20 cellular contexts compared by ENCODE assay signal in genomic region chr4:55808187-55808586, GRCh38. TPM values are rescaled to one million over a fixed set of nuclear protein-coding genes. Genes with fewer than 3 reads are reported as not detected.
DNase-seq lines count a peak whose midpoint lies in the region; ATAC-seq and TF ChIP-seq lines count a peak whose summit lies in the region.
"Had no signal": no experiment of that assay in that cellular context is flagged by ENCODE, and none has a peak within 500 bp of the region (broad histone marks: within the 10 kb centered on the region; RNA-seq: fewer than 3 reads in every experiment).

No MANE protein-coding gene starts in this region.

- no peaks in the 10 kb centered on the region for H4K20me1 ChIP-seq in neural progenitor cell (ENCODE audit: low read depth)

- no peak overlapping the region for H3K27ac ChIP-seq in neural progenitor cell
- H3K27ac ChIP-seq: A549, C4-2B had no signal

- no peak for TF ChIP-seq CTCF in HFF-Myc (IDR thresholded peaks at IDR 0.05; ENCODE audit: low read depth, low read length, missing control alignments)
- TF ChIP-seq CTCF in neural progenitor cell (IDR thresholded peaks at IDR 0.05), result no peak

- no peak overlapping the region for H3K9ac ChIP-seq in neural progenitor cell

- H3K9me3 Mint-ChIP-seq in neural progenitor cell, result no peaks in the 10 kb centered on the region
- H3K9me3 Mint-ChIP-seq: T-helper 1 cell treated with Interleukin-12 subunit alpha and Interleukin-12 subunit beta and Interleukin-4 antibody, amounts not matched to agents 30 μg/mL and 1 μg/mL, for 36 hours had no signal

- peaks cover 15% of the 10 kb centered on the region for H3K4me1 ChIP-seq in neural progenitor cell
- H3K4me1 ChIP-seq: A549 had no signal

- no peak for ATAC-seq in HG03108 (IDR thresholded peaks at IDR 0.05; ENCODE audit: unreplicated experiment)
- ATAC-seq: A549, Panc1 had no signal

- H3K4me1 Mint-ChIP-seq in neural progenitor cell, result peaks cover 14% of the 10 kb centered on the region

- peak; percentile 13 for DNase-seq in NCI-H345 (lab: John Stamatoyannopoulos, UW)
- DNase-seq in NCI-H345 treated with DMSO at 0.1 percent for 48 hours (lab: John Stamatoyannopoulos, UW; ENCODE audit: unreplicated experiment), result no peak
- DNase-seq in HFF-Myc (ENCODE audit: extremely low read depth, low read depth), result peak; percentile 44
- DNase-seq in SK-N-DZ (ENCODE audit: low spot score), result peak; percentile 10
- peak; percentile 42 for DNase-seq in neural progenitor cell (ENCODE audit: low spot score)
- no peak for DNase-seq in nucleus accumbens (lab: John Stamatoyannopoulos, UW)
- DNase-seq: Kasumi-1, MM.1S, NCI-H1105, NCI-H1930, NCI-H226, NCI-H774, Right ventricle myocardium superior had no signal

- H3K27me3 ChIP-seq in neural progenitor cell, result no peaks in the 10 kb centered on the region

- peaks cover 5% of the 10 kb centered on the region for H3F3A ChIP-seq in neural progenitor cell (ENCODE audit: low read depth)

- no peak overlapping the region for H3K27ac Mint-ChIP-seq in neural progenitor cell
- H3K27ac Mint-ChIP-seq: T-helper 1 cell treated with Interleukin-12 subunit alpha and Interleukin-12 subunit beta and Interleukin-4 antibody, amounts not matched to agents 30 μg/mL and 1 μg/mL, for 36 hours had no signal

- H3K79me2 ChIP-seq in neural progenitor cell (ENCODE audit: low read depth), result no peaks in the 10 kb centered on the region

- peaks cover 8% of the 10 kb centered on the region for H3K27me3 Mint-ChIP-seq in neural progenitor cell (ENCODE audit: insufficient read depth, low read depth)

- H3K4me2 ChIP-seq in neural progenitor cell, result peak overlapping the region; percentile 22
- H3K4me2 ChIP-seq: A549 had no signal

- H3K36me3 Mint-ChIP-seq in neural progenitor cell, result no peaks in the 10 kb centered on the region

- H3K4me3 ChIP-seq in HFF-Myc (replicated peaks; ENCODE audit: low read depth, low read length) (no peak overlapping the region), neural progenitor cell (no peak overlapping the region)
- H3K4me3 ChIP-seq: A549 had no signal

- H3K9me3 ChIP-seq in neural progenitor cell (ENCODE audit: low read depth), result no peaks in the 10 kb centered on the region
- H3K9me3 ChIP-seq: A549 had no signal

- no peak overlapping the region for H2AFZ ChIP-seq in neural progenitor cell (replicated peaks)

- H3K36me3 ChIP-seq in neural progenitor cell, result no peaks in the 10 kb centered on the region

- H3K4me3 Mint-ChIP-seq in neural progenitor cell, result no peak overlapping the region
- H3K4me3 Mint-ChIP-seq: T-helper 1 cell treated with Interleukin-12 subunit alpha and Interleukin-12 subunit beta and Interleukin-4 antibody, amounts not matched to agents 30 μg/mL and 1 μg/mL, for 36 hours had no signal

RNA-seq across cellular contexts. Expression of gene EXOC1L, which starts 11.4 kb away (rescaled TPM):
- polyA plus RNA-seq in SK-N-DZ (2014; cell fraction: cytosol; rRNA removed), result not detected in 2 replicates
- not detected in 2 replicates for polyA plus RNA-seq in SK-N-DZ (2014; cell fraction: nucleus; rRNA removed)
- total RNA-seq in neural progenitor cell (ENCODE audit: low replicate concordance), result not detected in 2 replicates
- total RNA-seq: H4, HT-29, Right ventricle myocardium superior had no signal
- polyA plus RNA-seq: A549 had no signal

RNA-seq across cellular contexts. Expression of gene EXOC1, which starts 45.3 kb away (rescaled TPM):
- polyA plus RNA-seq in SK-N-DZ (2014; cell fraction: cytosol; rRNA removed), result 25.2 and 26.4 TPM in 2 replicates
- polyA plus RNA-seq in SK-N-DZ (2014; cell fraction: nucleus; rRNA removed), result 28.2 and 30.7 TPM in 2 replicates
- 39.0 and 52.0 TPM in 2 replicates for total RNA-seq in neural progenitor cell (ENCODE audit: low replicate concordance)

Comparison
In these comparisons a context has a peak if more than half of its experiments do, and no peak if none do; other contexts are left out.
1. DNase-seq: peak in NCI-H345 (single experiment), HFF-Myc (single experiment), SK-N-DZ (single experiment) and neural progenitor cell (single experiment); none in NCI-H345 treated with DMSO at 0.1 percent for 48 hours (single experiment) and nucleus accumbens (0 of 56).